Comparison of ENCODE assay signal across 8 cellular contexts in the genomic region with DNA sequence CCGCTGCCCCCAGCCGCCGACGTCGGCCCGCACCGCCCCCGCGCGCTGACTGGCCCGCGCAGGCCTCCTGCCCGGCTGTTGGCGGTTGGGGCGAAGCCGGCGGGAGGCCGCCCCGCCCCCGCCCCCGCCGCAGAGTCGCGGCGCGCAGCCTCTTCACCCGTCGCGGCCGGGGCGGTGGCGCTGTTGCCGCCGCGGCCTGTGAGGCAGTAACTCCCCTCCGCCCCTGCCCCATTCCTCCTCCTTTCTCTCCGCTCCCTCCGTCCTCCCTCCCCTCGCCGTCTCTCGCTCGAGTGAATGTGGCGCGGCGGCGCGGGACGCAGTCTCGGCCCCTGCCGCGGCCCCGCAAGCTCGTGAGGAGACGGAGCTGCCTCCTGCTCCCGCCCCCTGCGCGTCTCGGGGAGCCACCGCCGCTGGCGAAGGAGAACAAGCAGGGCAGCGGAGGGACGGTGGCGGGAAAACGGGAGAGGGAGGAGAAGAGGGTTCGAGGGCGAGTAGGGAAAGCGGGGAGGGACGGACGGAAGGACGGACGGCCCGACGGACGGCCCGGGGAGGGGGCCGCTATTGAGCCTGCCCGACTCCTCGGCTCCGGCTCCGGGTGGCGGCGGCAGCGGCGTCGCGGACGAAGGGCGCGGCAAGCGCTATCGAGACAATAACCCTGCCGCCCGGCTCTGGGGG. TPM values are rescaled to one million over a fixed set of nuclear protein-coding genes. Genes with fewer than 3 reads are reported as not detected.
DNase-seq lines count a peak whose midpoint lies in the region; ATAC-seq and TF ChIP-seq lines count a peak whose summit lies in the region.

No MANE protein-coding gene starts in this region.

- H3K9me3 Mint-ChIP-seq in chondrocyte (ENCODE audit: low read depth) = no peaks in the 10 kb centered on the region

- H3K4me1 Mint-ChIP-seq in chondrocyte (ENCODE audit: low read depth) = peaks cover 42% of the 10 kb centered on the region

- peaks cover 3% of the 10 kb centered on the region for H3K36me3 Mint-ChIP-seq in chondrocyte (ENCODE audit: low read depth)

- H3K27ac ChIP-seq in layer of hippocampus (ENCODE audit: low read depth, low read length) = peak overlapping the region; percentile 98

- ATAC-seq in GM18873 (IDR thresholded peaks at IDR 0.05; ENCODE audit: low FRiP score, unreplicated experiment) (peak; percentile 32), HG03108 (IDR thresholded peaks at IDR 0.05; ENCODE audit: unreplicated experiment) (peak; percentile 55)

- peak; percentile 95 for DNase-seq in AG20443 (ENCODE audit: low spot score)
- peak; percentile 47 for DNase-seq in NCI-H2196 treated with DMSO at 0.1 percent for 48 hours (lab: John Stamatoyannopoulos, UW; ENCODE audit: unreplicated experiment)
- DNase-seq in activated CD4-positive, CD25-positive, alpha-beta regulatory T cell treated with anti-CD3 and anti-CD28 coated beads, Interleukin-2, amount 50 U/mL, for 16 hours (ENCODE audit: low read depth, low spot score) = peak; percentile 56
- DNase-seq in chondrocyte (ENCODE audit: low spot score) = peak; percentile 95
- peak; percentile 42 to 68 (median 49) for DNase-seq in stimulated activated CD4-positive, alpha-beta T cell treated with anti-CD3 and anti-CD28 coated beads, Interleukin-1b, Interleukin-23, amount 100 ng/mL, for 24 hours (ENCODE audit: low read depth in 4 of 4, low spot score in 1 of 4)

- TF ChIP-seq CTCF in chondrocyte (IDR thresholded peaks at IDR 0.05) = peak; percentile 69

- H3K4me3 Mint-ChIP-seq in chondrocyte (ENCODE audit: unreplicated experiment) = peak overlapping the region; percentile 93

- peak overlapping the region; percentile 98 for H3K27ac Mint-ChIP-seq in chondrocyte (ENCODE audit: unreplicated experiment)

- H3K27me3 ChIP-seq in layer of hippocampus (ENCODE audit: control insufficient read depth, insufficient read depth, low read length) = no peaks in the 10 kb centered on the region

- no peaks in the 10 kb centered on the region for H3K27me3 Mint-ChIP-seq in chondrocyte (ENCODE audit: low read depth)

RNA-seq across cellular contexts. Expression of gene ERBIN, which starts 0.6 kb away (rescaled TPM):
- 58.6 to 64.3 TPM (median 63.8 TPM) in 3 replicates for total RNA-seq in chondrocyte

Comparison
In these comparisons a context has a peak if more than half of its experiments do, and no peak if none do; other contexts are left out.
1. Peak in every context shown above with its lines: DNase-seq, ATAC-seq and H3K27ac ChIP-seq.